13 cellular contexts compared by ENCODE assay signal in the genomic region with DNA sequence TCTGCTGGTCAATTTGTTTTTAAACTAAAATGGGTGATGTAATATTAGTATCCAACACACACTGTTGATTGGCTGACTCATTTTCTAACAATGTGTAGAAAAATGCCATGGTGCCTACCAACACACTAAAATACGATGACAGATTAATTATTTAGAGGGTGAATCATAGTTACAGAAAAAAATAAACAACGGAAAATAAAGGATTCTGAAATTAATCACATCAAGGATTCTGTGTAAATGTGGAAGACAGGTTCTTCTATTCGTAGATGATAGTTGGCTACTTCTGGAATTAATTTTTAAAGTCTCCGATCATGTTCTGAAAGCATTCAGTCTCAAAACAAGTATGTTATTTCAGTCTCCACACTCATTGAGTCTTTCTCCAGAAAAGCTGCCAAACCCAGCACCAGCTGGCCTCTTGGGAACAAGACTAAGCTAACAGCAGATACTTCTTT. TPM values are rescaled to one million over a fixed set of nuclear protein-coding genes. Genes with fewer than 3 reads are reported as not detected.
DNase-seq lines count a peak whose midpoint lies in the region; ATAC-seq and TF ChIP-seq lines count a peak whose summit lies in the region.
"Had no signal": no experiment of that assay in that cellular context is flagged by ENCODE, and none has a peak within 500 bp of the region (broad histone marks: within the 10 kb centered on the region; RNA-seq: fewer than 3 reads in every experiment).

No MANE protein-coding gene starts in this region.

- WGBS in mesodermal cell (ENCODE audit: insufficient coverage in 2 of 2), 2 experiments, result 83% methylated on average over 1 of the region's 4 CpGs; no CpG with 5 or more reads in 1 of the 2 experiments

- no peaks in the 10 kb centered on the region for H3K4me1 ChIP-seq in mesodermal cell (ENCODE audit: control insufficient read depth, insufficient read depth, low read length, poor library complexity, severe bottlenecking)
- peaks cover 0 to 3% of the 10 kb centered on the region in 2 donors for H3K4me1 ChIP-seq in ascending aorta
- H3K4me1 ChIP-seq: parathyroid adenoma, upper lobe of right lung had no signal

- H3K27ac ChIP-seq in mesodermal cell (ENCODE audit: low read depth, low read length, severe bottlenecking) (peak overlapping the region; percentile 64), ascending aorta (no peak overlapping the region)
- H3K27ac ChIP-seq: parathyroid adenoma, upper lobe of right lung had no signal

- H3K36me3 ChIP-seq in mesodermal cell (ENCODE audit: control insufficient read depth, insufficient read depth, low read length) (no peaks in the 10 kb centered on the region), ascending aorta (no peaks in the 10 kb centered on the region)
- H3K36me3 ChIP-seq: upper lobe of right lung had no signal

- ATAC-seq in HG02970 (IDR thresholded peaks at IDR 0.05; ENCODE audit: low FRiP score, unreplicated experiment) (no peak), GM19351 (IDR thresholded peaks at IDR 0.05; ENCODE audit: unreplicated experiment) (no peak)
- ATAC-seq: upper lobe of right lung had no signal

- H3K4me3 ChIP-seq in cardiac fibroblast (replicated peaks in 1 of 2; ENCODE audit: low read depth in 2 of 2, low read length in 2 of 2) (no peak overlapping the region), mesodermal cell (ENCODE audit: extremely low read depth, insufficient read depth, low read length, poor library complexity, severe bottlenecking) (no peak overlapping the region), ascending aorta (no peak overlapping the region)
- H3K4me3 ChIP-seq: upper lobe of right lung had no signal

- DNase-seq in AG20443 (ENCODE audit: low spot score) (peak; percentile 71), LoVo (ENCODE audit: low spot score) (peak; percentile 4), cardiac fibroblast (ENCODE audit: low read depth in 2 of 2) (peak; percentile 50 to 77), ascending aorta (ENCODE audit: low spot score in 2 of 2) (no peak), HUDEP-2 (lab: John Stamatoyannopoulos, UW; ENCODE audit: unreplicated experiment in 76 of 76) (no peak)
- DNase-seq: activated T-cell treated with anti-CD3 and anti-CD28 coated beads, Interleukin-2, amount 50 U/mL, for 1 hour; cortex of kidney; T-helper 2 cell had no signal

- H3K9me3 ChIP-seq in mesodermal cell (ENCODE audit: control insufficient read depth, low read length) (no peaks in the 10 kb centered on the region), ascending aorta (no peaks in the 10 kb centered on the region)
- H3K9me3 ChIP-seq: upper lobe of right lung had no signal

- intact Hi-C loops in ascending aorta (cut with DNase I), result no loop called here

- no peaks in the 10 kb centered on the region for H3K27me3 ChIP-seq in ascending aorta
- H3K27me3 ChIP-seq: upper lobe of right lung had no signal

- no peak for TF ChIP-seq CTCF in cardiac fibroblast (IDR thresholded peaks at IDR 0.05; ENCODE audit: low read depth, low read length)
- TF ChIP-seq CTCF in ascending aorta (IDR thresholded peaks at IDR 0.05), result no peak

RNA-seq across cellular contexts. Expression of gene IQCM, which starts 8.2 kb away (rescaled TPM):
- polyA plus RNA-seq in mesodermal cell (2013, experiment 1 of 2), result not detected
- polyA plus RNA-seq in mesodermal cell (2013, experiment 2 of 2), result not detected
- total RNA-seq in ascending aorta, result not detected
- total RNA-seq: upper lobe of right lung had no signal

Comparison
In these comparisons a context has a peak if more than half of its experiments do, and no peak if none do; other contexts are left out.
1. DNase-seq: peak in AG20443 (single experiment), LoVo (single experiment) and cardiac fibroblast (2 of 2); none in ascending aorta (0 of 2) and HUDEP-2 (0 of 76).